Comparison of ENCODE assay signal across 8 cellular contexts in the genomic region with DNA sequence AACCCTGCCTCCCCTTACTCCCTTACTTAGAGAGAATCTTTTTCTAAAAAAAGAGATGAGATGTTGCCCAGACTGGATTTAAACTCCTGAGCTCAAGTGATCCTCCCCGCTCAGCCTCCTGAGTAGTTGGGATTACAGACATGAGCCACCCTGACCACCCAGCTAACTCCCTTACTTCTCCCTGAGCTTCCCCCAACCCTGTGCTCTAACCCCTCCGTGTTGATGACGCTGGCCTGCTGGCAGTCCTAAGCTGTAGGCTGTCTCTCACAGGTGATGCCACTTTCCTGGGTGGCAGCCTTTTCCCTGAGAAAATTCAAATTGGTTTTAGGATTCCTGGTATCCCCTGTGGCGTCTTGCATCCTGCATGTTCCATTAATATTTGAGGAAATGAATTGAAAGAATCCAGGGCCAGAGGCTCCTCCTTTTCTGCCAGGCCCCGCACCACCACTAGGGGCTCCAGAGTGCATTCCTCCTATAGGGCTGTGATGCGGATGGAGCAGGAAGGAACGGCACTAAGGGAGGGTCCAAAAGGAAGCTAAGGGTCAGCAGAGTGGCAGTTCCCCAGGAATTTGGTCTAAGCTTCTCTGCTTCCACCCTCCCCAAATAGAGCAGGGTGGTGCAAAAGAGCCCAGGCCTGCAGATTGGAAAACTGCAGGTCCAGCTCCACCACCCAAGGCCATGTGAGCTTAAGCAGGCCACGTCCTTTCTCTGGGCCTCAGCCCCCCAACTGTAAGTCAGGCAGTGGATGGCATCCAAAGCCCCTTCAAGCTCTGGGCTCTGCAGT.
DNase-seq lines count a peak whose midpoint lies in the region; ATAC-seq and TF ChIP-seq lines count a peak whose summit lies in the region.

No MANE protein-coding gene starts in this region.

- ATAC-seq in HG02885 (IDR thresholded peaks at IDR 0.05; ENCODE audit: poor library complexity, unreplicated experiment) (peak; percentile 56), thoracic aorta (ENCODE audit: insufficient number of reproducible peaks, low FRiP score, low read depth) (no peak), GM21737 (IDR thresholded peaks at IDR 0.05; ENCODE audit: unreplicated experiment) (no peak)

- H3K27ac ChIP-seq in neutrophil (peak overlapping the region; percentile 39), thoracic aorta (no peak overlapping the region)

- H3K36me3 ChIP-seq in neutrophil (peaks cover 67% of the 10 kb centered on the region), thoracic aorta (no peaks in the 10 kb centered on the region)

- DNase-seq in COLO829 (ENCODE audit: low spot score): peak; percentile 26
- DNase-seq in RPMI8226: peak; percentile 76
- peak; percentile 31 to 35 for DNase-seq in activated T-helper 1 cell treated with anti-CD3 and anti-CD28 coated beads, Interleukin-2, amount 50 U/mL, for 16 hours (ENCODE audit: low read depth in 1 of 2, low spot score in 1 of 2)
- peak; percentile 41 for DNase-seq in fibroblast of the aortic adventitia (ENCODE audit: low read depth)
- DNase-seq in thoracic aorta (ENCODE audit: low spot score): no peak

- peak; percentile 96 for TF ChIP-seq CTCF in fibroblast of the aortic adventitia (IDR thresholded peaks at IDR 0.05; ENCODE audit: insufficient read depth, low read length)
- peak; percentile 87 for TF ChIP-seq CTCF in neutrophil (IDR thresholded peaks at IDR 0.05)
- TF ChIP-seq CTCF in thoracic aorta (IDR thresholded peaks at IDR 0.05): peak; percentile 85

- no peaks in the 10 kb centered on the region for H3K27me3 ChIP-seq in neutrophil
- no peaks in the 10 kb centered on the region for H3K27me3 ChIP-seq in thoracic aorta (replicated peaks; ENCODE audit: insufficient read depth)

- H3K4me3 ChIP-seq in fibroblast of the aortic adventitia (ENCODE audit: low read depth, low read length): no peak overlapping the region
- no peak overlapping the region for H3K4me3 ChIP-seq in neutrophil (ENCODE audit: low read depth in 1 of 2, low read length in 1 of 2)
- no peak overlapping the region for H3K4me3 ChIP-seq in thoracic aorta

- no peaks in the 10 kb centered on the region for H3K9me3 ChIP-seq in neutrophil
- no peaks in the 10 kb centered on the region for H3K9me3 ChIP-seq in thoracic aorta

- peaks cover 10 to 14% of the 10 kb centered on the region in 2 experiments for H3K4me1 ChIP-seq in neutrophil (ENCODE audit: control insufficient read depth in 1 of 2, insufficient read depth in 1 of 2, low read depth in 1 of 2, low read length in 1 of 2)
- peaks cover 3 to 10% of the 10 kb centered on the region in 2 donors for H3K4me1 ChIP-seq in thoracic aorta (ENCODE audit: control insufficient read depth in 1 of 2, low read depth in 2 of 2)
